ENCODE assay signal across 13 cellular contexts in genomic region chr16:84582958-84583516, GRCh38. TPM values are rescaled to one million over a fixed set of nuclear protein-coding genes. Genes with fewer than 3 reads are reported as not detected.
A peak's percentile ranks its signal among the peaks of the same experiment; 100 is the strongest.
DNase-seq lines count a peak whose midpoint lies in the region; ATAC-seq and TF ChIP-seq lines count a peak whose summit lies in the region.
"Had no signal": no experiment of that assay in that cellular context is flagged by ENCODE, and none has a peak within 500 bp of the region (broad histone marks: within the 10 kb centered on the region; RNA-seq: fewer than 3 reads in every experiment).

No MANE protein-coding gene starts in this region.

- peaks cover 61% of the 10 kb centered on the region for H3K36me3 Mint-ChIP-seq in stimulated activated naive CD8-positive, alpha-beta T cell treated with anti-CD3 and anti-CD28 coated beads, Interleukin-15, Interleukin-2, amounts not matched to agents 100 ng/mL and 50 ng/mL, for 24 hours (ENCODE audit: low read depth)
- H3K36me3 Mint-ChIP-seq: immature natural killer cell had no signal

- intact Hi-C loops in ascending aorta (cut with DNase I) = loop anchor here (2.0 to 5.0 kb wide), 2 partner anchors 36 to 51 kb away; partner anchors contain the start of gene COTL1

- H3K9me3 Mint-ChIP-seq in stimulated activated naive CD8-positive, alpha-beta T cell treated with anti-CD3 and anti-CD28 coated beads, Interleukin-15, Interleukin-2, amounts not matched to agents 100 ng/mL and 50 ng/mL, for 24 hours = no peaks in the 10 kb centered on the region
- H3K9me3 Mint-ChIP-seq: activated naive CD4-positive, alpha-beta T cell treated with anti-CD3 and anti-CD28 coated beads for 36 hours; CD8-positive, alpha-beta memory T cell; immature natural killer cell had no signal

- no peak for DNase-seq in stimulated activated naive CD8-positive, alpha-beta T cell treated with anti-CD3 and anti-CD28 coated beads, Interleukin-15, Interleukin-2, amounts not matched to agents 100 U/mL and 50 U/mL, for 24 hours
- DNase-seq in ascending aorta (ENCODE audit: low spot score in 2 of 2) (peak in 1 of 2 donors; percentile 74), kidney tubule cell (ENCODE audit: low spot score) (peak; percentile 72), NCI-H69 (lab: John Stamatoyannopoulos, UW) (no peak), DMS79 treated with DMSO at 0.1 percent for 48 hours (lab: John Stamatoyannopoulos, UW) (no peak)
- no peak for DNase-seq in effector CD8-positive, alpha-beta T cell (lab: John Stamatoyannopoulos, UW)
- no peak for DNase-seq in activated T-cell treated with anti-CD3 and anti-CD28 coated beads, Interleukin-2, amount 50 U/mL, for 48 hours
- DNase-seq: activated naive CD4-positive, alpha-beta T cell treated with anti-CD3 and anti-CD28 coated beads for 36 hours; immature natural killer cell; ovary had no signal

- no peak for ATAC-seq in stimulated activated naive CD8-positive, alpha-beta T cell treated with anti-CD3 and anti-CD28 coated beads, Interleukin-15, Interleukin-2, amounts not matched to agents 100 U/mL and 50 U/mL, for 24 hours

- no peak overlapping the region for H3K4me3 Mint-ChIP-seq in stimulated activated naive CD8-positive, alpha-beta T cell treated with anti-CD3 and anti-CD28 coated beads, Interleukin-15, Interleukin-2, amounts not matched to agents 100 ng/mL and 50 ng/mL, for 24 hours
- H3K4me3 Mint-ChIP-seq: activated naive CD4-positive, alpha-beta T cell treated with anti-CD3 and anti-CD28 coated beads for 36 hours; CD8-positive, alpha-beta memory T cell; immature natural killer cell had no signal

- H3K27me3 ChIP-seq in ascending aorta = no peaks in the 10 kb centered on the region
- H3K27me3 ChIP-seq: ovary, tibial nerve had no signal

- H3K36me3 ChIP-seq in ascending aorta = no peaks in the 10 kb centered on the region
- H3K36me3 ChIP-seq: ovary, tibial nerve had no signal

- H3K4me3 ChIP-seq in ascending aorta = no peak overlapping the region
- H3K4me3 ChIP-seq: ovary, tibial nerve had no signal

- peak overlapping the region; percentile 47 for H3K27ac Mint-ChIP-seq in stimulated activated naive CD8-positive, alpha-beta T cell treated with anti-CD3 and anti-CD28 coated beads, Interleukin-15, Interleukin-2, amounts not matched to agents 100 ng/mL and 50 ng/mL, for 24 hours
- H3K27ac Mint-ChIP-seq: activated naive CD4-positive, alpha-beta T cell treated with anti-CD3 and anti-CD28 coated beads for 36 hours had no signal

- no peaks in the 10 kb centered on the region for H3K27me3 Mint-ChIP-seq in stimulated activated naive CD8-positive, alpha-beta T cell treated with anti-CD3 and anti-CD28 coated beads, Interleukin-15, Interleukin-2, amounts not matched to agents 100 ng/mL and 50 ng/mL, for 24 hours
- H3K27me3 Mint-ChIP-seq: CD8-positive, alpha-beta memory T cell had no signal

- no peak for TF ChIP-seq CTCF in ascending aorta (IDR thresholded peaks at IDR 0.05)

- H3K27ac ChIP-seq in ascending aorta = peak overlapping the region; percentile 51 to 61
- H3K27ac ChIP-seq: ovary had no signal

- peaks cover 12 to 27% of the 10 kb centered on the region in 2 donors for H3K4me1 ChIP-seq in ascending aorta

- H3K9me3 ChIP-seq in ascending aorta = no peaks in the 10 kb centered on the region
- H3K9me3 ChIP-seq: ovary, tibial nerve had no signal

- peaks cover 24% of the 10 kb centered on the region for H3K4me1 Mint-ChIP-seq in stimulated activated naive CD8-positive, alpha-beta T cell treated with anti-CD3 and anti-CD28 coated beads, Interleukin-15, Interleukin-2, amounts not matched to agents 100 ng/mL and 50 ng/mL, for 24 hours (ENCODE audit: low read depth)

RNA-seq across cellular contexts. Expression of gene COTL1, which starts 34.8 kb away (rescaled TPM):
- 120 TPM for total RNA-seq in ascending aorta
